Comparison of ENCODE assay signal across 8 cellular contexts in genomic region chr12:105107176-105107496, GRCh38. TPM values are rescaled to one million over a fixed set of nuclear protein-coding genes. Genes with fewer than 3 reads are reported as not detected.
DNase-seq lines count a peak whose midpoint lies in the region; ATAC-seq and TF ChIP-seq lines count a peak whose summit lies in the region.

No MANE protein-coding gene starts in this region.

- no peaks in the 10 kb centered on the region for H3K9me3 ChIP-seq in testis

- H3K27ac Mint-ChIP-seq in T-helper 2 cell treated with Interferon-gamma antibody and Interleukin-4, amounts not matched to agents 5 μg/mL and 100 μg/mL, for 36 hours, result peak overlapping the region; percentile 89
- peak overlapping the region; percentile 96 for H3K27ac Mint-ChIP-seq in MCF 10A (ENCODE audit: low read depth, unreplicated experiment)

- H3K27me3 Mint-ChIP-seq in T-helper 2 cell treated with Interferon-gamma antibody and Interleukin-4, amounts not matched to agents 5 μg/mL and 100 μg/mL, for 36 hours (ENCODE audit: low read depth), result peaks cover 19% of the 10 kb centered on the region
- no peaks in the 10 kb centered on the region for H3K27me3 Mint-ChIP-seq in MCF 10A (ENCODE audit: insufficient read depth, unreplicated experiment)

- peak overlapping the region; percentile 93 to 94 for H3K27ac ChIP-seq in testis

- H3K36me3 ChIP-seq in testis (ENCODE audit: low read depth, missing control alignments), result no peaks in the 10 kb centered on the region

- H3K4me1 Mint-ChIP-seq in T-helper 2 cell treated with Interferon-gamma antibody and Interleukin-4, amounts not matched to agents 5 μg/mL and 100 μg/mL, for 36 hours (ENCODE audit: low read depth), result peaks cover 34% of the 10 kb centered on the region
- H3K4me1 Mint-ChIP-seq in MCF 10A (ENCODE audit: insufficient read depth, unreplicated experiment), result peaks cover 25% of the 10 kb centered on the region

- TSS peak; percentile 80 for BruUV-seq in MCF 10A (replicated peaks; lab: Mats Ljungman, UMichigan)

- H3K4me1 ChIP-seq in testis, result no peaks in the 10 kb centered on the region

- no peak for DNase-seq in T-helper 2 cell treated with Interferon-gamma antibody and Interleukin-4, amounts not matched to agents 5 μg/mL and 100 μg/mL, for 36 hours (ENCODE audit: low spot score)
- DNase-seq in T-helper 2 cell (no peak), HEK293T (ENCODE audit: extremely low spot score) (no peak), NCI-H146 treated with DMSO at 0.1 percent for 48 hours (lab: John Stamatoyannopoulos, UW; ENCODE audit: unreplicated experiment) (peak; percentile 74), MCF 10A (ENCODE audit: unreplicated experiment) (no peak), left lobe of liver (ENCODE audit: low spot score) (no peak), testis (no peak), MV-4-11 (lab: John Stamatoyannopoulos, UW) (no peak)

- WGBS in testis, 2 donors, result 0% methylated on average over 15 of the region's 15 CpGs

- no peaks in the 10 kb centered on the region for H3K27me3 ChIP-seq in testis

- H3K4me3 ChIP-seq in testis, result peak overlapping the region; percentile 80 to 87

- CTCF ChIA-PET in HEK293T (lab: Yijun Ruan, JAX), result interaction anchor here (0.9 kb wide), 1 partner anchor 169 kb away, joined by 9 read pairs; no protein-coding TSS in a partner anchor
- CTCF ChIA-PET in MCF 10A (lab: Yijun Ruan, JAX), result interaction anchor here (1.0 to 2.3 kb wide), 4 partner anchors 8 to 818 kb away, joined by 4 to 6 read pairs (median 4); no protein-coding TSS in a partner anchor

- peaks cover 4% of the 10 kb centered on the region for H3K9me3 Mint-ChIP-seq in T-helper 2 cell treated with Interferon-gamma antibody and Interleukin-4, amounts not matched to agents 5 μg/mL and 100 μg/mL, for 36 hours
- no peaks in the 10 kb centered on the region for H3K9me3 Mint-ChIP-seq in MCF 10A (ENCODE audit: unreplicated experiment)

- POLR2A ChIA-PET in HEK293T (lab: Yijun Ruan, JAX) (interaction anchor here (1.0 to 1.5 kb wide), 6 partner anchors 9 to 104 kb away, joined by 3 to 7 read pairs (median 4); no protein-coding TSS in a partner anchor), MCF 10A (lab: Yijun Ruan, JAX) (interaction anchor here (0.6 to 6.8 kb wide), 32 partner anchors 9 to 1177 kb away, joined by 3 to 94 read pairs (median 5); partner anchors contain the start of genes ALDH1L2, APPL2, HSP90B1 and TDG)

- intact Hi-C loops in MCF 10A (cut with micrococcal nuclease), result loop anchor here (5.0 kb wide), 1 partner anchor 225 kb away; the partner anchor contains the start of gene C12orf75
- intact Hi-C loops in testis (cut with DNase I; ENCODE audit: low total_unique reads), result no loop called here

- H3K36me3 Mint-ChIP-seq in T-helper 2 cell treated with Interferon-gamma antibody and Interleukin-4, amounts not matched to agents 5 μg/mL and 100 μg/mL, for 36 hours (ENCODE audit: low read depth), result peaks cover 11% of the 10 kb centered on the region
- peaks cover 11% of the 10 kb centered on the region for H3K36me3 Mint-ChIP-seq in MCF 10A (ENCODE audit: insufficient read depth, unreplicated experiment)

- TF ChIP-seq POLR2A in testis (IDR thresholded peaks at IDR 0.05), result no peak

- peak overlapping the region; percentile 98 for H3K4me3 Mint-ChIP-seq in T-helper 2 cell treated with Interferon-gamma antibody and Interleukin-4, amounts not matched to agents 5 μg/mL and 100 μg/mL, for 36 hours
- peak overlapping the region; percentile 96 for H3K4me3 Mint-ChIP-seq in MCF 10A (ENCODE audit: unreplicated experiment)

- peak; percentile 48 for ATAC-seq in left lobe of liver

- no peak for TF ChIP-seq CTCF in MCF 10A (IDR thresholded peaks at IDR 0.05; ENCODE audit: unreplicated experiment)
- no peak for TF ChIP-seq CTCF in testis (IDR thresholded peaks at IDR 0.05)

TF ChIP-seq in HEK293T, 16 proteins besides CTCF, POLR2A, EP300 and RAD21:
- TF ChIP-seq ARNT (IDR thresholded peaks at IDR 0.05), result no peak
- TF ChIP-seq SP1 (IDR thresholded peaks at IDR 0.05), result no peak
- TF ChIP-seq ELF4 (IDR thresholded peaks at IDR 0.05), result no peak
- peak; percentile 82 for TF ChIP-seq L3MBTL2 (conservative IDR thresholded peaks at IDR 0.05)
- TF ChIP-seq TARDBP (IDR thresholded peaks at IDR 0.05), result no peak
- 0 out of 2 replicates have a peak, but pooled peaks have one; percentile 69 for TF ChIP-seq NFRKB (IDR thresholded peaks at IDR 0.05)
- no peak for TF ChIP-seq SUZ12 (IDR thresholded peaks at IDR 0.05)
- no peak for TF ChIP-seq CTBP1 (IDR thresholded peaks at IDR 0.05; ENCODE audit: borderline replicate concordance)
- TF ChIP-seq LEF1 (IDR thresholded peaks at IDR 0.05; ENCODE audit: borderline replicate concordance), result no peak
- no peak for TF ChIP-seq FOXA1 (IDR thresholded peaks at IDR 0.05)
- no peak for TF ChIP-seq HDGF (IDR thresholded peaks at IDR 0.05; ENCODE audit: borderline replicate concordance)
- no peak for TF ChIP-seq FOXM1 (IDR thresholded peaks at IDR 0.05; ENCODE audit: borderline replicate concordance)

RNA-seq across cellular contexts. Expression of gene WASHC4, which starts 0.4 kb away (rescaled TPM):
- total RNA-seq in MCF 10A (2022) (44.5 and 47.6 TPM in 2 replicates), left lobe of liver (26.1 TPM), testis (10 to 100 TPM; 55.3 to 57.7 TPM)
- 17.4 TPM for polyA plus RNA-seq in testis (ENCODE audit: insufficient read depth, low read depth, low replicate concordance)

RNA-seq across cellular contexts. Expression of gene ALDH1L2, which starts 22.9 kb away (rescaled TPM):
- total RNA-seq in MCF 10A (2022) (165 TPM in 2 replicates), left lobe of liver (0.18 TPM), testis (1 to 10 TPM; 2.3 to 2.5 TPM)
- 3.5 TPM for polyA plus RNA-seq in testis (ENCODE audit: insufficient read depth, low read depth, low replicate concordance)

Comparison
In these comparisons a context has a peak if more than half of its experiments do, and no peak if none do; other contexts are left out.
1. RNA of gene ALDH1L2, which starts 22.9 kb away (total RNA-seq): 165 TPM in MCF 10A; 2.3 to 2.5 TPM in testis and 0.18 TPM in left lobe of liver (single experiment); every median in the first group is over 10 times any median in the second.